ENCODE assay signal across 1 cellular context in genomic region chrX:154603438-154604430, GRCh38.
TF ChIP-seq lines count a peak whose summit lies in the region.

No MANE protein-coding gene starts in this region.

TF ChIP-seq in WTC11, 78 proteins besides CTCF, POLR2A, EP300 and RAD21 (continued from another document):
- TF ChIP-seq CDX4 (CRISPR knock-in tag; IDR thresholded peaks at IDR 0.05; ENCODE audit: borderline replicate concordance) (no peak), ESRRA (CRISPR knock-in tag; IDR thresholded peaks at IDR 0.05; ENCODE audit: borderline replicate concordance) (no peak), SMAD4 (CRISPR knock-in tag; IDR thresholded peaks at IDR 0.05) (no peak)
